In the genomic region with DNA sequence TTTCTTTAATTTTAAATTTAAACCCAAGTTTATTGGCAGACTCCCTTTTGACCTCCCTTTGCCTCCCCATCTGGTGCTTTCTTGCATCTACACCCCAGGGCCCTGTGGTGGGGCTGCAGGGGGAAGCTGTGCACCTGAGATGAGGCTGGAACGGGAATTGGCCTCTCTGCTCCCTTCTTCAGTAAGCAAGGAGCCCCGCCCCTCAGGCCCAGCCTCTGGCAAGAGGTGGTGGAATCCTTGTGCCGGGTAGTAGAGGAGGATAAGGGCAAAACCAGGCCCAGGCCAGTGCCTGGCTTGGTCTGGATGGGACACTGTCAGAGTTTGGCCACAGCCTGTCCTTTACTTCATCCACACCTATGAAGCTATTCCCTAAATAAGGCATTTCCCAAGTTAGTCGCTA, we compare ENCODE assay signal across 29 cellular contexts. TPM values are rescaled to one million over a fixed set of nuclear protein-coding genes. Genes with fewer than 3 reads are reported as not detected.
A peak's percentile ranks its signal among the peaks of the same experiment; 100 is the strongest.
DNase-seq lines count a peak whose midpoint lies in the region; ATAC-seq and TF ChIP-seq lines count a peak whose summit lies in the region.
"Had no signal": no experiment of that assay in that cellular context is flagged by ENCODE, and none has a peak within 500 bp of the region (broad histone marks: within the 10 kb centered on the region; RNA-seq: fewer than 3 reads in every experiment).

No MANE protein-coding gene starts in this region.

- H3K27ac Mint-ChIP-seq in CD4-positive, alpha-beta memory T cell = peak overlapping the region in 4 of 7 donors; percentile 20 to 70 (median 52)
- H3K27ac Mint-ChIP-seq in progenitor cell of endocrine pancreas = no peak overlapping the region

- peak overlapping the region in 1 of 8 donors; percentile 10 for H3K4me3 Mint-ChIP-seq in CD4-positive, alpha-beta memory T cell
- no peak overlapping the region for H3K4me3 Mint-ChIP-seq in progenitor cell of endocrine pancreas (ENCODE audit: low read depth)
- H3K4me3 Mint-ChIP-seq: central memory CD8-positive, alpha-beta T cell had no signal

- no peak for TF ChIP-seq EP300 in esophagus muscularis mucosa (IDR thresholded peaks at IDR 0.05)

- no peak overlapping the region for H3K4me3 ChIP-seq in A673 (ENCODE audit: low read depth, low read length, poor library complexity, severe bottlenecking)
- H3K4me3 ChIP-seq in CD4-positive, alpha-beta memory T cell (ENCODE audit: low read length in 2 of 2) = no peak overlapping the region
- no peak overlapping the region for H3K4me3 ChIP-seq in esophagus muscularis mucosa
- H3K4me3 ChIP-seq in psoas muscle = no peak overlapping the region
- H3K4me3 ChIP-seq: BLaER1 treated with 17β-estradiol and CSF1 and Interleukin-3, amounts not matched to agents 10 nM and 100 nM; left ventricle myocardium inferior; skin epidermis; upper lobe of right lung had no signal

- POLR2A ChIA-PET in A673 (lab: Charles Lee; ENCODE audit: low non-redundant PET) = no interaction called here
- POLR2A ChIA-PET in CD4-positive, alpha-beta memory T cell (lab: Charles Lee; ENCODE audit: partially characterized antibody) = interaction anchor here (1.3 to 23.5 kb wide), 9 partner anchors 8 to 113 kb away, joined by 4 to 728 read pairs (median 6); partner anchors contain the start of genes ATP8B2 and IL6R

- no peak for ATAC-seq in psoas muscle
- ATAC-seq: upper lobe of right lung had no signal

- CTCF ChIA-PET in A673 (lab: Charles Lee) = no interaction called here
- CTCF ChIA-PET in CD4-positive, alpha-beta memory T cell (lab: Charles Lee; ENCODE audit: partially characterized antibody) = interaction anchor here (1.2 to 20.2 kb wide), 6 partner anchors 20 to 151 kb away, joined by 3 to 543 read pairs (median 4); partner anchors contain the start of gene ATP8B2

- H3K27me3 ChIP-seq in A673 (replicated peaks; ENCODE audit: insufficient read depth, low read depth, low read length, poor library complexity) (no peaks in the 10 kb centered on the region), esophagus muscularis mucosa (no peaks in the 10 kb centered on the region), psoas muscle (ENCODE audit: insufficient read depth in 3 of 3, low read length in 2 of 3) (peaks cover 0 to 9% (median 0%) of the 10 kb centered on the region in 3 donors)
- H3K27me3 ChIP-seq in CD4-positive, alpha-beta memory T cell (ENCODE audit: insufficient read depth, low read length) = no peaks in the 10 kb centered on the region
- H3K27me3 ChIP-seq: upper lobe of right lung had no signal

- no peak for TF ChIP-seq POLR2A in esophagus muscularis mucosa (IDR thresholded peaks at IDR 0.05; ENCODE audit: low read depth)

- intact Hi-C loops in A673 (cut with micrococcal nuclease; ENCODE audit: unreplicated experiment) = no loop called here
- intact Hi-C loops in CD4-positive, alpha-beta memory T cell (cut with micrococcal nuclease) = no loop called here
- intact Hi-C loops in esophagus muscularis mucosa (cut with DNase I) = loop anchor here (5.0 to 10.0 kb wide), 3 partner anchors 54 to 204 kb away; partner anchors contain the start of genes IL6R and UBE2Q1
- intact Hi-C loops in psoas muscle (cut with DNase I) = no loop called here

- no peak overlapping the region for H3K27ac ChIP-seq in A673 (ENCODE audit: low read depth, low read length, poor library complexity, severe bottlenecking)
- no peak overlapping the region for H3K27ac ChIP-seq in CD4-positive, alpha-beta memory T cell (ENCODE audit: low read depth, low read length)
- H3K27ac ChIP-seq in esophagus muscularis mucosa (replicated peaks in 1 of 4) = peak overlapping the region in 3 of 4 donors; percentile 47 to 75 (median 47)
- H3K27ac ChIP-seq in psoas muscle = no peak overlapping the region
- H3K27ac ChIP-seq: KMS-11, neutrophil, skin epidermis, upper lobe of right lung had no signal

- H3K4me1 Mint-ChIP-seq in CD4-positive, alpha-beta memory T cell = peaks cover 40 to 85% (median 60%) of the 10 kb centered on the region in 4 donors
- H3K4me1 Mint-ChIP-seq in progenitor cell of endocrine pancreas (ENCODE audit: low read depth) = peaks cover 24% of the 10 kb centered on the region

- WGBS in esophagus muscularis mucosa = 71% methylated on average over 4 of the region's 4 CpGs
- WGBS in psoas muscle, 3 donors = 70 to 80% (median 79%) methylated on average over 4 of the region's 4 CpGs

- peaks cover 12% of the 10 kb centered on the region for H3K4me1 ChIP-seq in A673 (ENCODE audit: insufficient read depth, low read length, poor library complexity, severe bottlenecking)
- H3K4me1 ChIP-seq in CD4-positive, alpha-beta memory T cell (ENCODE audit: insufficient read depth, low read length) = peaks cover 78% of the 10 kb centered on the region
- peaks cover 19 to 39% (median 31%) of the 10 kb centered on the region in 4 donors for H3K4me1 ChIP-seq in esophagus muscularis mucosa
- peaks cover 12% of the 10 kb centered on the region for H3K4me1 ChIP-seq in psoas muscle

- peaks cover 37 to 47% of the 10 kb centered on the region in 2 donors for H3K36me3 Mint-ChIP-seq in CD4-positive, alpha-beta memory T cell
- H3K36me3 Mint-ChIP-seq in progenitor cell of endocrine pancreas (ENCODE audit: insufficient read depth) = peaks cover 14% of the 10 kb centered on the region

- DNase-seq in A673 (ENCODE audit: low spot score) (no peak), NCI-H2171 treated with DMSO at 0.1 percent for 48 hours (lab: John Stamatoyannopoulos, UW) (peak; percentile 42), esophagus muscularis mucosa (ENCODE audit: extremely low spot score) (no peak), progenitor cell of endocrine pancreas (ENCODE audit: low spot score, unreplicated experiment) (no peak), T-helper 2 cell (no peak), psoas muscle (no peak)
- DNase-seq in CD4-positive, alpha-beta memory T cell = peak in 1 of 5 donors; percentile 42
- no peak for DNase-seq in activated naive CD4-positive, alpha-beta T cell treated with Interleukin-2 at 50 U/mL for 16 hours
- DNase-seq: activated gamma-delta T cell; dermis blood vessel endothelial cell; islet precursor cell; left ventricle myocardium inferior; mesendoderm; NCI-H1417 treated with DMSO at 0.1 percent for 48 hours; NCI-H2081 treated with DMSO at 0.1 percent for 48 hours; NCI-H446; RPMI8226; stimulated activated CD4-positive, alpha-beta T cell treated with anti-CD3 and anti-CD28 coated beads, Interleukin-1b, Interleukin-23, amount 100 ng/mL, for 48 hours; upper lobe of right lung had no signal

- H3K9me3 Mint-ChIP-seq in CD4-positive, alpha-beta memory T cell = peaks cover 0 to 2% (median 0%) of the 10 kb centered on the region in 8 donors
- H3K9me3 Mint-ChIP-seq in progenitor cell of endocrine pancreas (ENCODE audit: low read depth) = no peaks in the 10 kb centered on the region
- H3K9me3 Mint-ChIP-seq: central memory CD8-positive, alpha-beta T cell had no signal

- no peaks in the 10 kb centered on the region for H3K27me3 Mint-ChIP-seq in CD4-positive, alpha-beta memory T cell
- H3K27me3 Mint-ChIP-seq in progenitor cell of endocrine pancreas = peaks cover 2% of the 10 kb centered on the region
- H3K27me3 Mint-ChIP-seq: central memory CD8-positive, alpha-beta T cell had no signal

- peaks cover 25% of the 10 kb centered on the region for H3K36me3 ChIP-seq in A673 (ENCODE audit: insufficient read depth, low read length, poor library complexity, severe bottlenecking)
- H3K36me3 ChIP-seq in CD4-positive, alpha-beta memory T cell (ENCODE audit: insufficient read depth, low read length) = peaks cover 40% of the 10 kb centered on the region
- H3K36me3 ChIP-seq in esophagus muscularis mucosa = peaks cover 41 to 52% (median 44%) of the 10 kb centered on the region in 4 donors
- H3K36me3 ChIP-seq in psoas muscle (ENCODE audit: insufficient read depth in 1 of 2, low read depth in 1 of 2) = peaks cover 0 to 23% of the 10 kb centered on the region in 2 donors
- H3K36me3 ChIP-seq: neutrophil had no signal

- no peaks in the 10 kb centered on the region for H3K9me3 ChIP-seq in A673 (ENCODE audit: low read depth, low read length, poor library complexity, severe bottlenecking)
- no peaks in the 10 kb centered on the region for H3K9me3 ChIP-seq in CD4-positive, alpha-beta memory T cell (ENCODE audit: control insufficient read depth in 1 of 2, low read length in 2 of 2)
- H3K9me3 ChIP-seq in esophagus muscularis mucosa = no peaks in the 10 kb centered on the region
- H3K9me3 ChIP-seq in psoas muscle = no peaks in the 10 kb centered on the region
- H3K9me3 ChIP-seq: BLaER1 treated with 17β-estradiol and CSF1 and Interleukin-3, amounts not matched to agents 10 nM and 100 nM; left ventricle myocardium inferior; neutrophil; upper lobe of right lung had no signal

- TF ChIP-seq CTCF in A673 (conservative IDR thresholded peaks at IDR 0.05; ENCODE audit: low read depth, low read length) (no peak), esophagus muscularis mucosa (IDR thresholded peaks at IDR 0.05) (no peak), progenitor cell of endocrine pancreas (IDR thresholded peaks at IDR 0.05; ENCODE audit: unreplicated experiment) (no peak), psoas muscle (IDR thresholded peaks at IDR 0.05) (no peak)

- TSS peak; percentile 49 for BruUV-seq in A673 (replicated peaks; lab: Mats Ljungman, UMichigan)

RNA-seq across cellular contexts. Expression of gene ATP8B2, which starts 25.1 kb away (rescaled TPM):
- total RNA-seq in A673 (2021) (29.1 and 32.4 TPM in 2 replicates), esophagus muscularis mucosa (100 to 1,000 TPM; 108 to 178 (median 128) TPM), progenitor cell of endocrine pancreas (45.9 and 47.4 TPM in 2 replicates), psoas muscle (1 to 10 TPM; 3.6 to 5.8 (median 4.0) TPM)
- 100 to 1,000 TPM; 186 TPM for total RNA-seq in CD4-positive, alpha-beta memory T cell
- polyA plus RNA-seq in CD4-positive, alpha-beta memory T cell = 10 to 100 TPM; 53.5 to 95.4 TPM
- polyA plus RNA-seq in psoas muscle = 1 to 10 TPM; 1.3 to 3.4 (median 2.2) TPM

RNA-seq across cellular contexts. Expression of gene AQP10, which starts 29.5 kb away (rescaled TPM):
- not detected in 2 replicates for total RNA-seq in A673 (2021)
- total RNA-seq in CD4-positive, alpha-beta memory T cell = not detected
- not detected for polyA plus RNA-seq in CD4-positive, alpha-beta memory T cell
- total RNA-seq in esophagus muscularis mucosa = not detected
- total RNA-seq in progenitor cell of endocrine pancreas = 0.64 and 0.96 TPM in 2 replicates
- not detected for total RNA-seq in psoas muscle
- polyA plus RNA-seq in psoas muscle = under 1 TPM in 1 of 3 donors, not detected in 2; 0.04 TPM
- total RNA-seq: dermis blood vessel endothelial cell; H4; HT1080; myocyte; SK-MEL-5; T-helper 1 cell treated with Interleukin-12 subunit alpha and Interleukin-12 subunit beta and Interleukin-4 antibody, amounts not matched to agents 30 ng/mL and 1 ng/mL, for 36 hours had no signal

RNA-seq across cellular contexts. Expression of gene IL6R, which starts 54.8 kb away (rescaled TPM):
- total RNA-seq in A673 (2021) (1.6 and 1.9 TPM in 2 replicates), esophagus muscularis mucosa (10 to 100 TPM; 44.4 to 61.1 (median 54.9) TPM), progenitor cell of endocrine pancreas (2.0 and 3.1 TPM in 2 replicates), psoas muscle (100 to 1,000 TPM in 1 of 4 donors, 10 to 100 TPM in 3; 32.6 to 182 (median 80.9) TPM)
- total RNA-seq in CD4-positive, alpha-beta memory T cell = 100 to 1,000 TPM; 101 to 106 TPM
- polyA plus RNA-seq in CD4-positive, alpha-beta memory T cell = 10 to 100 TPM; 54.6 to 73.0 TPM
- 10 to 100 TPM; 41.7 to 97.7 (median 80.8) TPM for polyA plus RNA-seq in psoas muscle

Comparison
In these comparisons a context has a peak if more than half of its experiments do, and no peak if none do; other contexts are left out.
1. H3K27ac ChIP-seq: peak in esophagus muscularis mucosa (3 of 4); none in A673 (single experiment), CD4-positive, alpha-beta memory T cell (single experiment) and psoas muscle (single experiment).